Comparison of ENCODE assay signal across 24 cellular contexts in genomic region chr5:178261666-178262600, GRCh38.
"Had no signal": no experiment of that assay in that cellular context is flagged by ENCODE, and none has a peak within 500 bp of the region (broad histone marks: within the 10 kb centered on the region; RNA-seq: fewer than 3 reads in every experiment).

No MANE protein-coding gene starts in this region.

- H3K36me3 ChIP-seq: brain microvascular endothelial cell, gastroesophageal sphincter, lower lobe of right lung, ovary, upper lobe of right lung had no signal

- H3K79me2 ChIP-seq: hepatocyte had no signal

- H3K27ac ChIP-seq: brain microvascular endothelial cell, coronary artery, gastroesophageal sphincter, hepatocyte, lower lobe of right lung, ovary, skin epidermis, upper lobe of right lung had no signal

- H3K4me2 ChIP-seq: hepatocyte had no signal

- H2AFZ ChIP-seq: hepatocyte had no signal

- FAIRE-seq: astrocyte, endothelial cell of umbilical vein had no signal

- H3K4me1 ChIP-seq: gastroesophageal sphincter, lower lobe of right lung, upper lobe of right lung had no signal

- DNase-seq: activated B cell treated with CpG ODN at 0.5 μM for 24 hours; activated CD4-positive, alpha-beta T cell treated with anti-CD3 and anti-CD28 coated beads, Interleukin-2, amount 50 U/mL, for 4 hours; activated naive CD4-positive, alpha-beta T cell treated with Interleukin-2 at 50 U/mL for 16 hours; activated T-cell treated with anti-CD3 and anti-CD28 coated beads for 4 hours; activated T-cell treated with anti-CD3 and anti-CD28 coated beads, Interleukin-2, amount 50 U/mL, for 72 hours; amniotic stem cell; brain microvascular endothelial cell; effector memory CD8-positive, alpha-beta T cell; immature natural killer cell; lower lobe of right lung; ovary; stimulated activated CD4-positive, alpha-beta T cell treated with anti-CD3 and anti-CD28 coated beads, Interleukin-12 subunit alpha, Interleukin-12 subunit beta, amount 100 ng/mL, for 4 hours; stimulated activated CD4-positive, alpha-beta T cell treated with anti-CD3 and anti-CD28 coated beads, Interleukin-4, amount 100 ng/mL, for 1 hour; stimulated activated naive CD8-positive, alpha-beta T cell treated with anti-CD3 and anti-CD28 coated beads, Interleukin-15, amount 100 ng/mL, for 72 hours; substantia nigra; T-helper 2 cell; upper lobe of right lung had no signal

- H3K27me3 ChIP-seq: brain microvascular endothelial cell, hepatocyte, ovary, upper lobe of right lung had no signal

- H3K4me3 ChIP-seq: coronary artery, gastroesophageal sphincter, hepatocyte, lower lobe of right lung, mucosa of descending colon, ovary, skin epidermis, upper lobe of right lung had no signal

- H3K9me3 ChIP-seq: gastroesophageal sphincter, lower lobe of right lung, mucosa of descending colon, ovary, upper lobe of right lung had no signal
